ENCODE assay signal across 8 cellular contexts in genomic region chr19:45451181-45451849, GRCh38. TPM values are rescaled to one million over a fixed set of nuclear protein-coding genes. Genes with fewer than 3 reads are reported as not detected.
DNase-seq lines count a peak whose midpoint lies in the region; ATAC-seq and TF ChIP-seq lines count a peak whose summit lies in the region.

No MANE protein-coding gene starts in this region.

- no peaks in the 10 kb centered on the region for H3K9me3 ChIP-seq in osteoblast (ENCODE audit: low read depth, low read length)

- H3K4me2 ChIP-seq in osteoblast (ENCODE audit: insufficient read depth, low read length), result peak overlapping the region; percentile 76

- CTCF ChIA-PET in activated CD8-positive, alpha-beta memory T cell treated with anti-CD3 and anti-CD28 coated beads, Interleukin-2, amount 10 ng/mL, durations not matched to agents 7 days and 5 days (lab: Charles Lee), result interaction anchor here (1.0 to 2.1 kb wide), 4 partner anchors 12 to 34 kb away, joined by 6 to 7 read pairs (median 6); partner anchors contain the start of gene FOSB

- peak overlapping the region; percentile 73 for H3K4me3 ChIP-seq in fibroblast of the aortic adventitia (ENCODE audit: low read depth, low read length)
- peak overlapping the region; percentile 83 for H3K4me3 ChIP-seq in osteoblast (ENCODE audit: insufficient read depth, low read length)

- peak; percentile 1 for TF ChIP-seq CTCF in GM13976 (IDR thresholded peaks at IDR 0.05; ENCODE audit: borderline replicate concordance, control extremely low read depth, extremely low read depth, insufficient read depth, missing control alignments)
- TF ChIP-seq CTCF in fibroblast of the aortic adventitia (IDR thresholded peaks at IDR 0.05; ENCODE audit: insufficient read depth, low read length), result no peak
- TF ChIP-seq CTCF in osteoblast (IDR thresholded peaks at IDR 0.05; ENCODE audit: extremely low read depth, low read depth, low read length), result no peak

- peak overlapping the region; percentile 91 for H3K27ac ChIP-seq in osteoblast (ENCODE audit: low read depth, low read length)

- H3K27me3 ChIP-seq in osteoblast (ENCODE audit: insufficient read depth, low read length), result no peaks in the 10 kb centered on the region

- no peak overlapping the region for H2AFZ ChIP-seq in osteoblast (ENCODE audit: low read length)

- H3K27me3 Mint-ChIP-seq in IgD-negative memory B cell, result peaks cover under 1% of the 10 kb centered on the region
- peaks cover 6% of the 10 kb centered on the region for H3K27me3 Mint-ChIP-seq in activated CD8-positive, alpha-beta memory T cell treated with anti-CD3 and anti-CD28 coated beads, Interleukin-2, amount 10 ng/mL, durations not matched to agents 7 days and 5 days

- in situ Hi-C loops in GM13976 (cut with MboI; ENCODE audit: low sequenced_read_pairs, unreplicated experiment), result no loop called here

- ATAC-seq in activated CD8-positive, alpha-beta memory T cell treated with anti-CD3 and anti-CD28 coated beads, Interleukin-2, amount 10 ng/mL, durations not matched to agents 7 days and 5 days, result peak; percentile 22
- ATAC-seq in GM18519 (IDR thresholded peaks at IDR 0.05; ENCODE audit: low FRiP score, unreplicated experiment), result no peak

- no peak for DNase-seq in GM13976 (ENCODE audit: low spot score)
- peak; percentile 71 for DNase-seq in activated CD8-positive, alpha-beta memory T cell treated with anti-CD3 and anti-CD28 coated beads, Interleukin-2, amount 10 ng/mL, durations not matched to agents 7 days and 5 days
- DNase-seq in fibroblast of the aortic adventitia (ENCODE audit: low read depth), result peak; percentile 58
- peak; percentile 93 for DNase-seq in osteoblast (ENCODE audit: insufficient read length, low spot score, missing footprints)
- DNase-seq in NCI-H524 (lab: John Stamatoyannopoulos, UW), result no peak
- no peak for DNase-seq in NCI-H2029 (lab: John Stamatoyannopoulos, UW)

- H3K79me2 ChIP-seq in osteoblast (ENCODE audit: insufficient read depth, low read length), result peaks cover 12% of the 10 kb centered on the region

- H3K27ac Mint-ChIP-seq in IgD-negative memory B cell, result peak overlapping the region; percentile 97 to 99 (median 98)
- peak overlapping the region; percentile 92 for H3K27ac Mint-ChIP-seq in activated CD8-positive, alpha-beta memory T cell treated with anti-CD3 and anti-CD28 coated beads, Interleukin-2, amount 10 ng/mL, durations not matched to agents 7 days and 5 days

- peaks cover 27 to 36% (median 28%) of the 10 kb centered on the region in 3 donors for H3K4me1 Mint-ChIP-seq in IgD-negative memory B cell
- peaks cover 49% of the 10 kb centered on the region for H3K4me1 Mint-ChIP-seq in activated CD8-positive, alpha-beta memory T cell treated with anti-CD3 and anti-CD28 coated beads, Interleukin-2, amount 10 ng/mL, durations not matched to agents 7 days and 5 days

- no peaks in the 10 kb centered on the region for H4K20me1 ChIP-seq in osteoblast (ENCODE audit: insufficient read depth, low read length)

- peaks cover 35% of the 10 kb centered on the region for H3K4me1 ChIP-seq in osteoblast (ENCODE audit: insufficient read depth, low read length)

- H3K4me3 Mint-ChIP-seq in IgD-negative memory B cell, result peak overlapping the region; percentile 85 to 94 (median 90)
- H3K4me3 Mint-ChIP-seq in activated CD8-positive, alpha-beta memory T cell treated with anti-CD3 and anti-CD28 coated beads, Interleukin-2, amount 10 ng/mL, durations not matched to agents 7 days and 5 days, result peak overlapping the region; percentile 84

- H3K36me3 Mint-ChIP-seq in IgD-negative memory B cell, result peaks cover 3% of the 10 kb centered on the region
- peaks cover 2% of the 10 kb centered on the region for H3K36me3 Mint-ChIP-seq in activated CD8-positive, alpha-beta memory T cell treated with anti-CD3 and anti-CD28 coated beads, Interleukin-2, amount 10 ng/mL, durations not matched to agents 7 days and 5 days

- H3K9me3 Mint-ChIP-seq in IgD-negative memory B cell, result no peaks in the 10 kb centered on the region
- no peaks in the 10 kb centered on the region for H3K9me3 Mint-ChIP-seq in activated CD8-positive, alpha-beta memory T cell treated with anti-CD3 and anti-CD28 coated beads, Interleukin-2, amount 10 ng/mL, durations not matched to agents 7 days and 5 days (ENCODE audit: low read depth)

- no peaks in the 10 kb centered on the region for H3K36me3 ChIP-seq in osteoblast (ENCODE audit: insufficient read depth, low read length)

RNA-seq across cellular contexts. Expression of gene FOSB, which starts 16.5 kb away (rescaled TPM):
- polyA plus RNA-seq in IgD-negative memory B cell, result 48.1 TPM
- 10 to 100 TPM in 1 of 2 experiments, 1 to 10 TPM in 1; 5.6 to 98.6 TPM for total RNA-seq in activated CD8-positive, alpha-beta memory T cell treated with anti-CD3 and anti-CD28 coated beads, Interleukin-2, amount 10 ng/mL, durations not matched to agents 7 days and 5 days
- total RNA-seq in fibroblast of the aortic adventitia (ENCODE audit: low replicate concordance), result 0.33 and 0.81 TPM in 2 replicates
- 3.3 and 3.8 TPM in 2 replicates for total RNA-seq in osteoblast

RNA-seq across cellular contexts. Expression of gene ERCC1, which starts 27.6 kb away (rescaled TPM):
- polyA plus RNA-seq in IgD-negative memory B cell, result 50.2 TPM
- 10 to 100 TPM; 62.5 to 73.4 TPM for total RNA-seq in activated CD8-positive, alpha-beta memory T cell treated with anti-CD3 and anti-CD28 coated beads, Interleukin-2, amount 10 ng/mL, durations not matched to agents 7 days and 5 days
- total RNA-seq in fibroblast of the aortic adventitia (ENCODE audit: low replicate concordance) (109 and 111 TPM in 2 replicates), osteoblast (88.4 and 96.3 TPM in 2 replicates)

RNA-seq across cellular contexts. Expression of gene POLR1G, which starts 44.9 kb away (rescaled TPM):
- polyA plus RNA-seq in IgD-negative memory B cell, result 2.2 TPM
- 10 to 100 TPM in 1 of 2 experiments, 1 to 10 TPM in 1; 8.9 to 12.2 TPM for total RNA-seq in activated CD8-positive, alpha-beta memory T cell treated with anti-CD3 and anti-CD28 coated beads, Interleukin-2, amount 10 ng/mL, durations not matched to agents 7 days and 5 days
- 3.0 and 5.7 TPM in 2 replicates for total RNA-seq in fibroblast of the aortic adventitia (ENCODE audit: low replicate concordance)
- 10.5 and 10.6 TPM in 2 replicates for total RNA-seq in osteoblast

RNA-seq across cellular contexts. Expression of gene RTN2, which starts 45.5 kb away (rescaled TPM):
- 0.71 TPM for polyA plus RNA-seq in IgD-negative memory B cell
- 1 to 10 TPM; 3.1 to 4.3 TPM for total RNA-seq in activated CD8-positive, alpha-beta memory T cell treated with anti-CD3 and anti-CD28 coated beads, Interleukin-2, amount 10 ng/mL, durations not matched to agents 7 days and 5 days
- total RNA-seq in fibroblast of the aortic adventitia (ENCODE audit: low replicate concordance) (5.7 and 26.8 TPM in 2 replicates), osteoblast (6.2 TPM in 2 replicates)

RNA-seq across cellular contexts. Expression of gene PPP1R13L, which starts 46.4 kb away (rescaled TPM):
- 1.6 TPM for polyA plus RNA-seq in IgD-negative memory B cell
- 10 to 100 TPM in 1 of 2 experiments, 1 to 10 TPM in 1; 6.4 to 11.7 TPM for total RNA-seq in activated CD8-positive, alpha-beta memory T cell treated with anti-CD3 and anti-CD28 coated beads, Interleukin-2, amount 10 ng/mL, durations not matched to agents 7 days and 5 days
- 1.3 and 2.8 TPM in 2 replicates for total RNA-seq in fibroblast of the aortic adventitia (ENCODE audit: low replicate concordance)
- 6.9 and 8.5 TPM in 2 replicates for total RNA-seq in osteoblast

Comparison
In these comparisons a context has a peak if more than half of its experiments do, and no peak if none do; other contexts are left out.
1. DNase-seq: peak in activated CD8-positive, alpha-beta memory T cell treated with anti-CD3 and anti-CD28 coated beads, Interleukin-2, amount 10 ng/mL, durations not matched to agents 7 days and 5 days (single experiment), fibroblast of the aortic adventitia (single experiment) and osteoblast (single experiment); none in GM13976 (single experiment), NCI-H524 (0 of 2) and NCI-H2029 (single experiment).